Comparison of ENCODE assay signal across 15 cellular contexts in genomic region chr14:72745546-72745945, GRCh38.
DNase-seq lines count a peak whose midpoint lies in the region; ATAC-seq, FAIRE-seq and TF ChIP-seq lines count a peak whose summit lies in the region.
"Had no signal": no experiment of that assay in that cellular context is flagged by ENCODE, and none has a peak within 500 bp of the region (broad histone marks: within the 10 kb centered on the region; RNA-seq: fewer than 3 reads in every experiment).

No MANE protein-coding gene starts in this region.

- H3K4me3 ChIP-seq in osteoblast (ENCODE audit: insufficient read depth, low read length) (peak overlapping the region; percentile 45), WERI-Rb-1 (ENCODE audit: low read depth, low read length) (no peak overlapping the region)

- H3K36me3 ChIP-seq in osteoblast (ENCODE audit: insufficient read depth, low read length) (no peaks in the 10 kb centered on the region), WERI-Rb-1 (no peaks in the 10 kb centered on the region)

- TF ChIP-seq CTCF in osteoblast (IDR thresholded peaks at IDR 0.05; ENCODE audit: extremely low read depth, low read depth, low read length) (no peak), WERI-Rb-1 (IDR thresholded peaks at IDR 0.05; ENCODE audit: low read depth, low read length) (no peak)

- H3K79me2 ChIP-seq in osteoblast (ENCODE audit: insufficient read depth, low read length): no peaks in the 10 kb centered on the region

- no peak overlapping the region for H2AFZ ChIP-seq in osteoblast (ENCODE audit: low read length)

- H3K9me3 ChIP-seq in osteoblast (ENCODE audit: low read depth, low read length) (no peaks in the 10 kb centered on the region), WERI-Rb-1 (ENCODE audit: severe bottlenecking) (no peaks in the 10 kb centered on the region)

- H3K4me2 ChIP-seq in osteoblast (ENCODE audit: insufficient read depth, low read length): peak overlapping the region; percentile 74

- FAIRE-seq in RCC 7860 (lab: Jason Lieb, UNC): no peak
- FAIRE-seq: endometrium had no signal

- H3K27me3 ChIP-seq in osteoblast (ENCODE audit: insufficient read depth, low read length) (no peaks in the 10 kb centered on the region), WERI-Rb-1 (ENCODE audit: insufficient read depth, low read depth, severe bottlenecking) (no peaks in the 10 kb centered on the region)

- ATAC-seq in esophagus mucosa: no peak
- ATAC-seq: naive thymus-derived CD4-positive, alpha-beta T cell; T-helper 17 cell had no signal

- H3K27ac ChIP-seq in osteoblast (ENCODE audit: low read depth, low read length) (peak overlapping the region; percentile 85), WERI-Rb-1 (no peak overlapping the region)

- H4K20me1 ChIP-seq in osteoblast (ENCODE audit: insufficient read depth, low read length): no peaks in the 10 kb centered on the region

- DNase-seq in Daoy (ENCODE audit: low read depth) (peak; percentile 80), RCC 7860 (ENCODE audit: low spot score) (peak; percentile 15), dermis blood vessel endothelial cell (peak; percentile 21), osteoblast (ENCODE audit: insufficient read length, low spot score, missing footprints) (peak; percentile 95), WERI-Rb-1 (no peak), NCI-H526 treated with DMSO at 0.1 percent for 48 hours (lab: John Stamatoyannopoulos, UW) (no peak), UCSD-AML1 (lab: John Stamatoyannopoulos, UW; ENCODE audit: unreplicated experiment) (no peak)
- DNase-seq: activated naive CD8-positive, alpha-beta T cell treated with anti-CD3 and anti-CD28 coated beads for 36 hours; CD8-positive, alpha-beta memory T cell; KG1; naive thymus-derived CD4-positive, alpha-beta T cell; NCI-H2081 treated with DMSO at 0.1 percent for 48 hours; T-helper 17 cell had no signal

- peaks cover 23% of the 10 kb centered on the region for H3K4me1 ChIP-seq in osteoblast (ENCODE audit: insufficient read depth, low read length)

Comparison
In these comparisons a context has a peak if more than half of its experiments do, and no peak if none do; other contexts are left out.
1. DNase-seq: peak in Daoy (single experiment), RCC 7860 (single experiment), dermis blood vessel endothelial cell (single experiment) and osteoblast (single experiment); none in WERI-Rb-1 (single experiment), NCI-H526 treated with DMSO at 0.1 percent for 48 hours (single experiment) and UCSD-AML1 (single experiment).